ENCODE assay signal across 10 cellular contexts in the genomic region with DNA sequence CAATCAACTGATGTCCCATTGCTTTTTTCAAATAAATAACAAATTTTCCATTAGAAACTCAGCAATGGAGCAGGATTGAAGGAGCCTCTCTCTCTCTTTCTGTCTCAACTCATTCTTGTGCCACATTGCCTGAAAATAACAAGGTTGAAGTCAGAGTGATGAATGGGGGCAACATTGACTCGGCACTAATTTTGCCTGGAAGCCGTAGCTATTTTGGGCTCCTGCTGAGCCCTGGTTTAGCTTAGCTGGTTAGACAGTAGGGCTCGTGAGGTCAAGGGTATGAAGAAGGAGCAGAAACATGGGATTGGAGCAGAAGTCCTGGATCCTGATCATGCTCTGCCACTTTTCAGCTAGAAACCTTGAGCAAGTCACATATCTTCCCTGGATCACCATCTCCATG. TPM values are rescaled to one million over a fixed set of nuclear protein-coding genes. Genes with fewer than 3 reads are reported as not detected.
"Had no signal": no experiment of that assay in that cellular context is flagged by ENCODE, and none has a peak within 500 bp of the region (broad histone marks: within the 10 kb centered on the region; RNA-seq: fewer than 3 reads in every experiment).

No MANE protein-coding gene starts in this region.

- ATAC-seq: HCT116, HepG2 had no signal

- DNase-seq: GM23248, GOT3, H7, HFFc6 had no signal

- H2AFZ ChIP-seq: GM23248 had no signal

- H3K4me3 ChIP-seq: GM23248, HAP-1 had no signal

- H3K9ac ChIP-seq: GM23248 had no signal

- H3K4me3 Mint-ChIP-seq: HFFc6 had no signal

- H3K4me1 Mint-ChIP-seq: IgD-negative memory B cell had no signal

- H3K9me3 ChIP-seq: HAP-1 had no signal

- H3K27ac ChIP-seq: GM23248, HL-60 had no signal

- H3K36me3 Mint-ChIP-seq: IgD-negative memory B cell had no signal

- H3K27ac Mint-ChIP-seq: HFFc6, IgD-negative memory B cell had no signal

- H3K4me1 ChIP-seq: HAP-1 had no signal

- FAIRE-seq: HepG2 had no signal

- H3K36me3 ChIP-seq: HAP-1 had no signal

RNA-seq across cellular contexts. Expression of a gene that starts 38.9 kb away (rescaled TPM):
- total RNA-seq: GM23248, HepG2, HFFc6, HT1080 had no signal
- polyA plus RNA-seq: GM23248, HepG2 had no signal
